6 cellular contexts compared by ENCODE assay signal in genomic region chr14:102877511-102877910, GRCh38. TPM values are rescaled to one million over a fixed set of nuclear protein-coding genes. Genes with fewer than 3 reads are reported as not detected.
"Had no signal": no experiment of that assay in that cellular context is flagged by ENCODE, and none has a peak within 500 bp of the region (broad histone marks: within the 10 kb centered on the region; RNA-seq: fewer than 3 reads in every experiment).

No MANE protein-coding gene starts in this region.

RNA-seq across cellular contexts. Expression of gene AMN, which starts 45.0 kb away (rescaled TPM):
- total RNA-seq: PC-3, Right ventricle myocardium superior, RPMI7951, SJCRH30, SJSA1, SK-MEL-5 had no signal
